ENCODE assay signal across 18 cellular contexts in the genomic region with DNA sequence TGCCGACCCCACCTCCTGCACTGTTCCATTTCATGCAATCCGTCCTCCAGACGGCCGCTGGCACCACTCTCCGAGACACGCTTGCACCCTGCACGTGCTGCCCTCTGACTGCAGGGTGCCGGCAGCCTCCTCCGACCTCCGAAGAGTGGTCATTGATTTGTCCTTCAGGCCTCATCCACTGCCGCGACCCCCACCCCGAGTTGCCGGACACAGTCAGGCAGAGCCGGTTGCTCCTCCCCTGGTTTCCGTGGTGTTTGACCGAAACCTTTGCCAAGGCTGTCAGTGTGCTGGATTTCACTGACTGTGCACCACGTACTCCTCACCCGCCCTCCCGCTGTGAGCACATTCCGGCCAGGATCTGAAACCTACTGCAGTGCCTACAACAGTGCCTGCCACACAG.
DNase-seq lines count a peak whose midpoint lies in the region; ATAC-seq and TF ChIP-seq lines count a peak whose summit lies in the region.
"Had no signal": no experiment of that assay in that cellular context is flagged by ENCODE, and none has a peak within 500 bp of the region (broad histone marks: within the 10 kb centered on the region; RNA-seq: fewer than 3 reads in every experiment).

No MANE protein-coding gene starts in this region.

- DNase-seq in MG63 (peak; percentile 70), fibroblast of pulmonary artery (ENCODE audit: low read depth) (peak; percentile 16), right lobe of liver (peak in 1 of 3 donors; percentile 60), renal cortical epithelial cell (ENCODE audit: low read depth) (peak; percentile 32), putamen (ENCODE audit: low spot score) (no peak), KG1 (lab: John Stamatoyannopoulos, UW) (no peak)
- DNase-seq in activated CD4-positive, alpha-beta T cell treated with anti-CD3 and anti-CD28 coated beads, Interleukin-2, amount 50 U/mL, for 48 hours, result no peak
- DNase-seq: activated CD4-positive, CD25-positive, alpha-beta regulatory T cell; activated naive CD8-positive, alpha-beta T cell treated with anti-CD3 and anti-CD28 coated beads, Interleukin-2, amount 50 U/mL, for 24 hours; central memory CD4-positive, alpha-beta T cell; effector CD4-positive, alpha-beta T cell; NCI-H1105 treated with DMSO at 0.1 percent for 48 hours; NCI-H2171; NCI-H748 treated with DMSO at 0.1 percent for 48 hours; spleen had no signal

- no peak for TF ChIP-seq POLR2A in right lobe of liver (IDR thresholded peaks at IDR 0.05)

- WGBS in right lobe of liver (ENCODE audit: insufficient coverage, low coverage, low lambda C conversion rate, missing lambda C conversion rate), result 14% methylated on average over 18 of the region's 21 CpGs

- no peaks in the 10 kb centered on the region for H3K4me1 ChIP-seq in right lobe of liver
- H3K4me1 ChIP-seq: spleen, suprapubic skin had no signal

- no peak overlapping the region for H3K27ac ChIP-seq in right lobe of liver
- H3K27ac ChIP-seq: ovary, spleen, suprapubic skin had no signal

- no peak for TF ChIP-seq CTCF in fibroblast of pulmonary artery (IDR thresholded peaks at IDR 0.05; ENCODE audit: low read length, missing control alignments)
- no peak for TF ChIP-seq CTCF in right lobe of liver (IDR thresholded peaks at IDR 0.05)

- no peaks in the 10 kb centered on the region for H3K36me3 ChIP-seq in MG63
- no peaks in the 10 kb centered on the region for H3K36me3 ChIP-seq in right lobe of liver
- H3K36me3 ChIP-seq: ovary, spleen, suprapubic skin had no signal

- H3K27me3 ChIP-seq in MG63 (no peaks in the 10 kb centered on the region), right lobe of liver (no peaks in the 10 kb centered on the region)
- H3K27me3 ChIP-seq: ovary had no signal

- H3K9me3 ChIP-seq in MG63 (no peaks in the 10 kb centered on the region), right lobe of liver (no peaks in the 10 kb centered on the region)
- H3K9me3 ChIP-seq: ovary, spleen, suprapubic skin had no signal

- ATAC-seq in right lobe of liver (peak; percentile 51 to 83 (median 72)), GM21825 (IDR thresholded peaks at IDR 0.05; ENCODE audit: unreplicated experiment) (no peak)
- ATAC-seq: activated naive CD8-positive, alpha-beta T cell treated with anti-CD3 and anti-CD28 coated beads, Interleukin-2, amount 50 U/mL, for 24 hours had no signal

- no peak overlapping the region for H3K4me3 ChIP-seq in MG63
- H3K4me3 ChIP-seq in fibroblast of pulmonary artery (replicated peaks; ENCODE audit: low read depth, low read length), result no peak overlapping the region
- H3K4me3 ChIP-seq in right lobe of liver, result no peak overlapping the region
- H3K4me3 ChIP-seq: ovary, spleen, suprapubic skin had no signal

- intact Hi-C loops in right lobe of liver (cut with DNase I), result no loop called here

Comparison
In these comparisons a context has a peak if more than half of its experiments do, and no peak if none do; other contexts are left out.
1. DNase-seq: peak in MG63 (single experiment), fibroblast of pulmonary artery (single experiment) and renal cortical epithelial cell (single experiment); none in putamen (single experiment), activated CD4-positive, alpha-beta T cell treated with anti-CD3 and anti-CD28 coated beads, Interleukin-2, amount 50 U/mL, for 48 hours (0 of 2) and KG1 (single experiment).